7 cellular contexts compared by ENCODE assay signal in the genomic region with DNA sequence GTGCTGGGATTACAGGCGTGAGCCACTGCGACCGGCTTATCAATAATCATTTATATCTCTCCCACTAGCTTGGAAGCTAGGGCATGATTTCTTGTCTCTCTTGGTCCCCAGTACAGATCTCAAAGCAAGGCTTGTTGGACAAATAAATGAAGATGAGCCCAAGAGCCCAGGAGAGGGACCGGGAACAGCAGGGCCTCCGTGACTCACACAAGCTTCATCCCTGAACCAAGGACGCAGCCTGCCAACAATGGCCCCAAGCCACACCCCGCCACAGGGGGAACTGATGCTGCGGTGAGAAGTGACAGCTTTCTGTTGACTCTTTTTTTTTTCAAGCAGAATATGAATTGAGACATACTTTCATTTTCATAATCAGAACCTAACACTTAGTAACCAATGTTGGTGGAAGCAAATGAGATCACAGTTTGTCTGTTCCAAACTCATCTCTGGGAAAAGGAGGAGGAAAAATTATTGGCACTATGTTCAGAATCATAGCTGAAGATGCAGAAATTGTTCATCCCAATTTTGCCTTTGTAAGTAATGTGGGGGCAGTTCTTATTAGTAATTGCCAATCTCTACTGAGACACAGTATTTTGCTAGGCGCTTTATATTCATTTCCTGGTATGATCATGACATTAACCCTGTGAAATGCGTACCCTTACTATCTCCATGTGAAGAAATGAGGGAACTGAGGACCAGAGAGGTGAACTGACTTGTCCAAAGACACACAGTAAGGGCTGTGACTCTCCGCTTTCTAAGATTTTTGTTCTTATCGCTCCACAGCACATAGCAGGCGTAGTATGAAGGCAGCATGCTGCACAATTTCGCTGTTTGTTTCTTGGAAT. TPM values are rescaled to one million over a fixed set of nuclear protein-coding genes. Genes with fewer than 3 reads are reported as not detected.
DNase-seq lines count a peak whose midpoint lies in the region; ATAC-seq and TF ChIP-seq lines count a peak whose summit lies in the region.

No MANE protein-coding gene starts in this region.

- H3K9me3 Mint-ChIP-seq in type B pancreatic cell: no peaks in the 10 kb centered on the region

- no peak for TF ChIP-seq CTCF in type B pancreatic cell (conservative IDR thresholded peaks at IDR 0.05)

- peak; percentile 91 for ATAC-seq in GM18867 (IDR thresholded peaks at IDR 0.05; ENCODE audit: unreplicated experiment)
- ATAC-seq in HG02884 (IDR thresholded peaks at IDR 0.05; ENCODE audit: unreplicated experiment): peak; percentile 95
- peak; percentile 81 for ATAC-seq in esophagus mucosa

- H3K4me3 Mint-ChIP-seq in type B pancreatic cell: peak overlapping the region; percentile 27

- H3K36me3 Mint-ChIP-seq in type B pancreatic cell: no peaks in the 10 kb centered on the region

- H3K4me1 Mint-ChIP-seq in type B pancreatic cell (ENCODE audit: unreplicated experiment): peaks cover 22% of the 10 kb centered on the region

- H3K27ac Mint-ChIP-seq in type B pancreatic cell: peak overlapping the region; percentile 89

- H3K27me3 Mint-ChIP-seq in type B pancreatic cell: no peaks in the 10 kb centered on the region

- DNase-seq in NOMO-1 (lab: John Stamatoyannopoulos, UW; ENCODE audit: unreplicated experiment in 2 of 2) (peak; percentile 80 to 91), activated T-cell treated with anti-CD3 and anti-CD28 coated beads for 1 hour (ENCODE audit: low read depth) (peak; percentile 68), pons (ENCODE audit: low spot score) (peak; percentile 53), type B pancreatic cell (ENCODE audit: extremely low spot score, unreplicated experiment) (no peak)

RNA-seq across cellular contexts. Expression of a gene that starts 6.6 kb away (rescaled TPM):
- total RNA-seq in esophagus mucosa (101 TPM), type B pancreatic cell (ENCODE audit: low replicate concordance) (50.9 and 163 TPM in 2 replicates)

RNA-seq across cellular contexts. Expression of a gene that starts 56.4 kb away (rescaled TPM):
- 58.3 TPM for total RNA-seq in esophagus mucosa
- total RNA-seq in type B pancreatic cell (ENCODE audit: low replicate concordance): 85.2 and 105 TPM in 2 replicates
